ENCODE assay signal across 16 cellular contexts in genomic region chr6:123306334-123306733, GRCh38.
"Had no signal": no experiment of that assay in that cellular context is flagged by ENCODE, and none has a peak within 500 bp of the region (broad histone marks: within the 10 kb centered on the region; RNA-seq: fewer than 3 reads in every experiment).

No MANE protein-coding gene starts in this region.

- H3K27ac ChIP-seq: adrenal gland, colonic mucosa, left lung, ovary, thyroid gland had no signal

- H3K4me3 ChIP-seq: adrenal gland, colonic mucosa, left lung, ovary, thyroid gland had no signal

- FAIRE-seq: urothelium cell line had no signal

- H3K9me3 ChIP-seq: adrenal gland, colonic mucosa, left lung, ovary, thyroid gland had no signal

- ATAC-seq: activated CD8-positive, alpha-beta T cell treated with anti-CD3 and anti-CD28 coated beads for 36 hours; esophagus mucosa; left lung; stimulated activated effector memory CD8-positive, alpha-beta T cell treated with anti-CD3 and anti-CD28 coated beads, Interleukin-12 subunit alpha, Interleukin-12 subunit beta, amount 100 ng/mL, for 72 hours had no signal

- H3K27me3 ChIP-seq: adrenal gland, colonic mucosa, left lung, ovary, thyroid gland had no signal

- DNase-seq: activated CD4-positive, alpha-beta T cell treated with anti-CD3 and anti-CD28 coated beads for 4 hours; activated CD8-positive, alpha-beta memory T cell treated with anti-CD3 and anti-CD28 coated beads, Interleukin-2, amount 50 U/mL, for 4 hours; activated CD8-positive, alpha-beta T cell treated with anti-CD3 and anti-CD28 coated beads for 36 hours; activated effector memory CD4-positive, alpha-beta T cell treated with anti-CD3 and anti-CD28 coated beads, Interleukin-2, amount 50 U/mL, for 16 hours; activated T-cell treated with anti-CD3 and anti-CD28 coated beads, Interleukin-2, amount 50 U/mL, for 48 hours; adrenal gland; colonic mucosa; islet precursor cell; left lung; ovary; stimulated activated CD4-positive, alpha-beta T cell treated with anti-CD3 and anti-CD28 coated beads, Interleukin-12 subunit alpha, Interleukin-12 subunit beta, amount 100 ng/mL, for 4 hours; stimulated activated CD4-positive, alpha-beta T cell treated with anti-CD3 and anti-CD28 coated beads, Interleukin-2, amount 100 ng/mL, for 24 hours; thyroid gland had no signal

- H3K4me1 ChIP-seq: adrenal gland, colonic mucosa, left lung, thyroid gland had no signal

- H3K36me3 ChIP-seq: adrenal gland, colonic mucosa, left lung, ovary, thyroid gland had no signal
